Comparison of ENCODE assay signal across 8 cellular contexts in the genomic region with DNA sequence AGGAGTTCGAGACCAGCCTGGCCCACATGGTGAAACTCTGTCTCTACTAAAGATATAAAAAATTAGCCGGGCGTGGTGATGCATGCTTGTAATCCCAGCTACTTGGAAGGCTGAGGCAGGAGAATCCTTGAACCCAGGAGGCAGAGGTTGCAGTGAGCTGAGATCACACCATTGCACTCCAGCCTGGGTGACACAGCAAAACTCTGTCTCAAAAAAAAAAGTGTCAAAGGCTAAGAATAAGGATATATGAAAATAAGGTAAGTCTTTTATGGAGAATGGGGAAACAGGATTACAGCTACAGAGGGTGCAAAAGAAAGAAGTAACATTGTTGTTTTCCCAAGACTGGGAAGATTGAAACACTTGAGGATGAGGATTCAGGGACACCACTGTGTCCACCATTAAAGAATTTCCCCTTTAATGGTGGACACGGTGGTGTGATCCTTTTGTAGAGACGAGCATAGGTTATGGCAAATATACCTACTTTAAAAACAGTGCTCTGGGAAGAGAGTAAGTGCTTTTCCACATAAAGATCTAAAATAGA. TPM values are rescaled to one million over a fixed set of nuclear protein-coding genes. Genes with fewer than 3 reads are reported as not detected.
DNase-seq lines count a peak whose midpoint lies in the region; ATAC-seq and TF ChIP-seq lines count a peak whose summit lies in the region.
"Not testable (repeated sequence)": the region's sequence is repeated elsewhere in the genome, so short reads cannot be mapped to it uniquely, and the experiment has no call there.

No MANE protein-coding gene starts in this region.

- H3K4me3 Mint-ChIP-seq in CD8-positive, alpha-beta memory T cell = peak overlapping the region; percentile 93 to 99 (median 97)
- peak overlapping the region; percentile 86 for H3K4me3 Mint-ChIP-seq in T-helper 1 cell treated with Interleukin-12 subunit alpha and Interleukin-12 subunit beta and Interleukin-4 antibody, amounts not matched to agents 30 μg/mL and 1 μg/mL, for 36 hours
- H3K4me3 Mint-ChIP-seq in activated T-helper 17 cell treated with anti-CD3 and anti-CD28 coated beads, Interleukin-2, amount 50 U/mL, for 72 hours = peak overlapping the region; percentile 99
- H3K4me3 Mint-ChIP-seq in immature natural killer cell (peak overlapping the region; percentile 90 to 100 (median 96)), neural progenitor cell (peak overlapping the region; percentile 90)

- not testable (repeated sequence) for ATAC-seq in activated T-helper 17 cell treated with anti-CD3 and anti-CD28 coated beads, Interleukin-2, amount 50 U/mL, for 72 hours (replicated peaks)

- POLR2A ChIA-PET in CD8-positive, alpha-beta memory T cell (lab: Charles Lee) = interaction anchor here (0.6 to 3.3 kb wide), 3 partner anchors 81 to 307 kb away, joined by 3 to 46 read pairs (median 15); partner anchors contain the start of genes HS2ST1, ODF2L and SELENOF

- H3K4me3 ChIP-seq in CD8-positive, alpha-beta memory T cell (ENCODE audit: low read length) = peak overlapping the region; percentile 88
- H3K4me3 ChIP-seq in Loucy (ENCODE audit: low read length, poor library complexity, severe bottlenecking) = peak overlapping the region; percentile 87
- H3K4me3 ChIP-seq in neural progenitor cell = not testable (repeated sequence)

- CTCF ChIA-PET in CD8-positive, alpha-beta memory T cell (lab: Charles Lee) = interaction anchor here (0.9 to 3.7 kb wide), 9 partner anchors 13 to 301 kb away, joined by 3 to 77 read pairs (median 8); partner anchors contain the start of genes HS2ST1 and SELENOF

- peaks cover 37 to 51% (median 42%) of the 10 kb centered on the region in 3 donors for H3K4me1 Mint-ChIP-seq in CD8-positive, alpha-beta memory T cell
- peaks cover 29% of the 10 kb centered on the region for H3K4me1 Mint-ChIP-seq in T-helper 1 cell treated with Interleukin-12 subunit alpha and Interleukin-12 subunit beta and Interleukin-4 antibody, amounts not matched to agents 30 μg/mL and 1 μg/mL, for 36 hours (ENCODE audit: low read depth)
- H3K4me1 Mint-ChIP-seq in activated T-helper 17 cell treated with anti-CD3 and anti-CD28 coated beads, Interleukin-2, amount 50 U/mL, for 72 hours = peaks cover 20% of the 10 kb centered on the region
- H3K4me1 Mint-ChIP-seq in immature natural killer cell (peaks cover 42 to 57% of the 10 kb centered on the region in 2 donors), neural progenitor cell (peaks cover 26% of the 10 kb centered on the region)

- peak overlapping the region; percentile 89 to 99 (median 97) for H3K27ac Mint-ChIP-seq in CD8-positive, alpha-beta memory T cell
- H3K27ac Mint-ChIP-seq in T-helper 1 cell treated with Interleukin-12 subunit alpha and Interleukin-12 subunit beta and Interleukin-4 antibody, amounts not matched to agents 30 μg/mL and 1 μg/mL, for 36 hours = peak overlapping the region; percentile 67
- H3K27ac Mint-ChIP-seq in activated T-helper 17 cell treated with anti-CD3 and anti-CD28 coated beads, Interleukin-2, amount 50 U/mL, for 72 hours = peak overlapping the region; percentile 99
- H3K27ac Mint-ChIP-seq in immature natural killer cell = peak overlapping the region; percentile 97 to 99 (median 98)
- H3K27ac Mint-ChIP-seq in neural progenitor cell = not testable (repeated sequence)

- not testable (repeated sequence) for H3K27me3 ChIP-seq in CD8-positive, alpha-beta memory T cell (ENCODE audit: insufficient read depth, low read length, poor library complexity, severe bottlenecking); Loucy (ENCODE audit: insufficient read depth, low read length, poor library complexity, severe bottlenecking); neural progenitor cell

- H3K79me2 ChIP-seq in Loucy (ENCODE audit: insufficient read depth, low read length) (peaks cover 31% of the 10 kb centered on the region), neural progenitor cell (ENCODE audit: low read depth) (peaks cover 28% of the 10 kb centered on the region)

- H3K4me1 ChIP-seq in CD8-positive, alpha-beta memory T cell (ENCODE audit: insufficient read depth, low read length) = peaks cover 29% of the 10 kb centered on the region
- H3K4me1 ChIP-seq in Loucy (ENCODE audit: insufficient read depth, low read length, poor library complexity, severe bottlenecking) = peaks cover 27% of the 10 kb centered on the region
- H3K4me1 ChIP-seq in neural progenitor cell = peaks cover 13% of the 10 kb centered on the region

- not testable (repeated sequence) for H3K36me3 ChIP-seq in CD8-positive, alpha-beta memory T cell (ENCODE audit: insufficient read depth, low read length); Loucy (ENCODE audit: insufficient read depth, low read length); neural progenitor cell

- H3K9me3 ChIP-seq in CD8-positive, alpha-beta memory T cell (ENCODE audit: low read length); Loucy (ENCODE audit: insufficient read depth, low read depth, low read length); neural progenitor cell (ENCODE audit: low read depth): not testable (repeated sequence)

- not testable (repeated sequence) for H3K9me2 ChIP-seq in Loucy (replicated peaks; ENCODE audit: low read depth, low read length)

- peaks cover 0 to 21% (median 0%) of the 10 kb centered on the region in 3 donors for H3K36me3 Mint-ChIP-seq in CD8-positive, alpha-beta memory T cell
- peaks cover 12% of the 10 kb centered on the region for H3K36me3 Mint-ChIP-seq in T-helper 1 cell treated with Interleukin-12 subunit alpha and Interleukin-12 subunit beta and Interleukin-4 antibody, amounts not matched to agents 30 μg/mL and 1 μg/mL, for 36 hours (ENCODE audit: low read depth)
- peaks cover 30% of the 10 kb centered on the region for H3K36me3 Mint-ChIP-seq in activated T-helper 17 cell treated with anti-CD3 and anti-CD28 coated beads, Interleukin-2, amount 50 U/mL, for 72 hours (ENCODE audit: low read depth)
- not testable (repeated sequence) for H3K36me3 Mint-ChIP-seq in immature natural killer cell, neural progenitor cell

- peak overlapping the region; percentile 86 for H3K9ac ChIP-seq in Loucy (ENCODE audit: low read depth, low read length, poor library complexity, severe bottlenecking)
- not testable (repeated sequence) for H3K9ac ChIP-seq in neural progenitor cell

- not testable (repeated sequence) for H3K9me3 Mint-ChIP-seq in CD8-positive, alpha-beta memory T cell; T-helper 1 cell treated with Interleukin-12 subunit alpha and Interleukin-12 subunit beta and Interleukin-4 antibody, amounts not matched to agents 30 μg/mL and 1 μg/mL, for 36 hours; activated T-helper 17 cell treated with anti-CD3 and anti-CD28 coated beads, Interleukin-2, amount 50 U/mL, for 72 hours; immature natural killer cell; neural progenitor cell

- TF ChIP-seq CTCF in Loucy (conservative IDR thresholded peaks at IDR 0.05; ENCODE audit: low read length); neural progenitor cell (IDR thresholded peaks at IDR 0.05): not testable (repeated sequence)

- peak overlapping the region; percentile 99 for H2AFZ ChIP-seq in Loucy (ENCODE audit: low read length)
- H2AFZ ChIP-seq in neural progenitor cell (replicated peaks) = not testable (repeated sequence)

- not testable (repeated sequence) for DNase-seq in CD8-positive, alpha-beta memory T cell; caudate nucleus (lab: John Stamatoyannopoulos, UW); immature natural killer cell; neural progenitor cell (ENCODE audit: low spot score)

- peaks cover 29% of the 10 kb centered on the region for H4K20me1 ChIP-seq in Loucy (ENCODE audit: insufficient read depth, low read length, poor library complexity, severe bottlenecking)
- H4K20me1 ChIP-seq in neural progenitor cell (ENCODE audit: low read depth) = peaks cover 20% of the 10 kb centered on the region

- H3K4me2 ChIP-seq in Loucy (ENCODE audit: low read depth, low read length, poor library complexity, severe bottlenecking) = peak overlapping the region; percentile 99
- H3K4me2 ChIP-seq in neural progenitor cell = not testable (repeated sequence)

- H3K27ac ChIP-seq in CD8-positive, alpha-beta memory T cell (ENCODE audit: low read depth, low read length); neural progenitor cell: not testable (repeated sequence)
- H3K27ac ChIP-seq in caudate nucleus (ENCODE audit: low read depth, low read length) (peak overlapping the region; percentile 98), temporal lobe (ENCODE audit: low read depth, low read length) (peak overlapping the region; percentile 91)

- not testable (repeated sequence) for H3F3A ChIP-seq in Loucy (ENCODE audit: low read depth)
- peaks cover 24% of the 10 kb centered on the region for H3F3A ChIP-seq in neural progenitor cell (ENCODE audit: low read depth)

- H3K27me3 Mint-ChIP-seq in CD8-positive, alpha-beta memory T cell; T-helper 1 cell treated with Interleukin-12 subunit alpha and Interleukin-12 subunit beta and Interleukin-4 antibody, amounts not matched to agents 30 μg/mL and 1 μg/mL, for 36 hours (ENCODE audit: low read depth); activated T-helper 17 cell treated with anti-CD3 and anti-CD28 coated beads, Interleukin-2, amount 50 U/mL, for 72 hours; neural progenitor cell (ENCODE audit: insufficient read depth, low read depth): not testable (repeated sequence)
- peaks cover 7 to 16% (median 12%) of the 10 kb centered on the region in 3 donors for H3K27me3 Mint-ChIP-seq in immature natural killer cell (ENCODE audit: low read depth in 3 of 3)

RNA-seq across cellular contexts. Expression of gene SH3GLB1, which starts 1.4 kb away (rescaled TPM):
- 10 to 100 TPM; 66.3 to 69.7 TPM for total RNA-seq in CD8-positive, alpha-beta memory T cell
- polyA plus RNA-seq in CD8-positive, alpha-beta memory T cell = 48.6 TPM
- total RNA-seq in activated T-helper 17 cell treated with anti-CD3 and anti-CD28 coated beads, Interleukin-2, amount 50 U/mL, for 72 hours = 10 to 100 TPM; 57.0 to 67.7 TPM
- 10 to 100 TPM; 75.3 to 92.6 (median 86.4) TPM for polyA plus RNA-seq in immature natural killer cell
- total RNA-seq in neural progenitor cell (ENCODE audit: low replicate concordance) (21.5 and 28.5 TPM in 2 replicates), temporal lobe (115 TPM)
